2 cellular contexts compared by ENCODE assay signal in the genomic region with DNA sequence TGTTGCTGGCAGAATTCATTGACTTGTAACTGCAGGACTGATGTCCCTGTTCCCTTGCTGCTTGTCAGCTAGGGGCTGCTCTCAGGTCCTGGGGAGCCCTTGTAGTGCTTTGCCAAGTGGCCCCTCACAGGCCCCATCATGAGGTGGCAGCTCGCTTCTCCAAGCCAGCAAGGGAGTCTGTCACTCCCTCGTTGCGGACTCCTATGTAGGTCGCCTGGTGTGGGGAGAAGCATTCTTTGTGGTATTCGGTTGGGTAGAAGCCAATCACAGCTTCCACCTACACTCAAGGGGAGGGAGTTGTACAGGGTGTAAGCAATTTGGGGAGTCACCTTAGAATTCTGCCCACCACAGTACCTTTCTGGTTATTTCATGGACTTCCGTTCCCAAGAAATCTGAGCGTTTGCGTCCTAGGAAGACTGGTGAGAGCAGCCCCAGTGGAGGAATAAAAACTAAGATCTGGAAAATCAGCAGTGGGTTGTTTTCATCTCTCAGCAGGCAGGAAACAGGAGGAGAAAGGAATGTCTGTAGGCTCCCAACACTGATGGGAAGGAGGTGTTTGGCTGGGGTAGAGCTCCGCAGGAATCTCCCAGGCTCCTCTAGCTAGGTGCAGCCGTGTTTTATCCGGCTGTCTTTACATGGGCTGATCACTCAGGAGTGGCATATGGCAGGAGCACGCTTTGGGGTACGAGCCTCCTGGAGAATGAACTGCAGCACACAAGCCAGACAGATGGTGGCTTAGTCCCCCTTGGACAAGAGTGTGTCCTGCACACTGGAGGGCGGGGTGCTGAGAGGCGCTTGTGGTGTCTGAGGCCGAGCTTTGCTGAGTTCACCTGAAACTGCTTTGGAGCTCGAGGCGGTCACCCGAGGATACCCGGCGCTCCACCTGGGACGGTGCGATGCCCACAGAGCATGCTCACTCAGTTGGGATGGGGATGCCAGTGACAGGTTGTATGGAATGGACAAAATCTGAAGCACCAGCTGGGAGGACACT.
TF ChIP-seq lines count a peak whose summit lies in the region.

No MANE protein-coding gene starts in this region.

TF ChIP-seq in H1, 55 proteins besides CTCF, POLR2A, EP300 and RAD21:
- TF ChIP-seq YY1 (IDR thresholded peaks at IDR 0.05; ENCODE audit: low read depth, low read length) (no peak), JUN (IDR thresholded peaks at IDR 0.05; ENCODE audit: low read depth, low read length) (no peak)

TF ChIP-seq in SK-N-SH treated with all-trans-retinoic acid at 6 μM for 48 hours, 23 proteins besides CTCF, POLR2A, EP300 and RAD21:
- TF ChIP-seq ZNF565 (CRISPR knock-in tag; conservative IDR thresholded peaks at IDR 0.05; ENCODE audit: low read depth) (no peak), ZFP3 (CRISPR knock-in tag; IDR thresholded peaks at IDR 0.05) (no peak), RARB (CRISPR knock-in tag; IDR thresholded peaks at IDR 0.05) (no peak), ZNF8 (CRISPR knock-in tag; IDR thresholded peaks at IDR 0.05) (no peak), OSR1 (CRISPR knock-in tag; IDR thresholded peaks at IDR 0.05) (no peak), ARNTL (CRISPR knock-in tag; IDR thresholded peaks at IDR 0.05; ENCODE audit: borderline replicate concordance, low read depth) (no peak)
- TF ChIP-seq, protein P1, sequence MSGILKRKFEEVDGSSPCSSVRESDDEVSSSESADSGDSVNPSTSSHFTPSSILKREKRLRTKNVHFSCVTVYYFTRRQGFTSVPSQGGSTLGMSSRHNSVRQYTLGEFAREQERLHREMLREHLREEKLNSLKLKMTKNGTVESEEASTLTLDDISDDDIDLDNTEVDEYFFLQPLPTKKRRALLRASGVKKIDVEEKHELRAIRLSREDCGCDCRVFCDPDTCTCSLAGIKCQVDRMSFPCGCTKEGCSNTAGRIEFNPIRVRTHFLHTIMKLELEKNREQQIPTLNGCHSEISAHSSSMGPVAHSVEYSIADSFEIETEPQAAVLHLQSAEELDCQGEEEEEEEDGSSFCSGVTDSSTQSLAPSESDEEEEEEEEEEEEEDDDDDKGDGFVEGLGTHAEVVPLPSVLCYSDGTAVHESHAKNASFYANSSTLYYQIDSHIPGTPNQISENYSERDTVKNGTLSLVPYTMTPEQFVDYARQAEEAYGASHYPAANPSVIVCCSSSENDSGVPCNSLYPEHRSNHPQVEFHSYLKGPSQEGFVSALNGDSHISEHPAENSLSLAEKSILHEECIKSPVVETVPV (CRISPR knock-in tag; IDR thresholded peaks at IDR 0.05) = no peak
- TF ChIP-seq, protein P2, sequence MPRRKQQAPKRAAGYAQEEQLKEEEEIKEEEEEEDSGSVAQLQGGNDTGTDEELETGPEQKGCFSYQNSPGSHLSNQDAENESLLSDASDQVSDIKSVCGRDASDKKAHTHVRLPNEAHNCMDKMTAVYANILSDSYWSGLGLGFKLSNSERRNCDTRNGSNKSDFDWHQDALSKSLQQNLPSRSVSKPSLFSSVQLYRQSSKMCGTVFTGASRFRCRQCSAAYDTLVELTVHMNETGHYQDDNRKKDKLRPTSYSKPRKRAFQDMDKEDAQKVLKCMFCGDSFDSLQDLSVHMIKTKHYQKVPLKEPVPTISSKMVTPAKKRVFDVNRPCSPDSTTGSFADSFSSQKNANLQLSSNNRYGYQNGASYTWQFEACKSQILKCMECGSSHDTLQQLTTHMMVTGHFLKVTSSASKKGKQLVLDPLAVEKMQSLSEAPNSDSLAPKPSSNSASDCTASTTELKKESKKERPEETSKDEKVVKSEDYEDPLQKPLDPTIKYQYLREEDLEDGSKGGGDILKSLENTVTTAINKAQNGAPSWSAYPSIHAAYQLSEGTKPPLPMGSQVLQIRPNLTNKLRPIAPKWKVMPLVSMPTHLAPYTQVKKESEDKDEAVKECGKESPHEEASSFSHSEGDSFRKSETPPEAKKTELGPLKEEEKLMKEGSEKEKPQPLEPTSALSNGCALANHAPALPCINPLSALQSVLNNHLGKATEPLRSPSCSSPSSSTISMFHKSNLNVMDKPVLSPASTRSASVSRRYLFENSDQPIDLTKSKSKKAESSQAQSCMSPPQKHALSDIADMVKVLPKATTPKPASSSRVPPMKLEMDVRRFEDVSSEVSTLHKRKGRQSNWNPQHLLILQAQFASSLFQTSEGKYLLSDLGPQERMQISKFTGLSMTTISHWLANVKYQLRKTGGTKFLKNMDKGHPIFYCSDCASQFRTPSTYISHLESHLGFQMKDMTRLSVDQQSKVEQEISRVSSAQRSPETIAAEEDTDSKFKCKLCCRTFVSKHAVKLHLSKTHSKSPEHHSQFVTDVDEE (CRISPR knock-in tag; IDR thresholded peaks at IDR 0.05) = no peak
